Comparison of ENCODE assay signal across 9 cellular contexts in the genomic region with DNA sequence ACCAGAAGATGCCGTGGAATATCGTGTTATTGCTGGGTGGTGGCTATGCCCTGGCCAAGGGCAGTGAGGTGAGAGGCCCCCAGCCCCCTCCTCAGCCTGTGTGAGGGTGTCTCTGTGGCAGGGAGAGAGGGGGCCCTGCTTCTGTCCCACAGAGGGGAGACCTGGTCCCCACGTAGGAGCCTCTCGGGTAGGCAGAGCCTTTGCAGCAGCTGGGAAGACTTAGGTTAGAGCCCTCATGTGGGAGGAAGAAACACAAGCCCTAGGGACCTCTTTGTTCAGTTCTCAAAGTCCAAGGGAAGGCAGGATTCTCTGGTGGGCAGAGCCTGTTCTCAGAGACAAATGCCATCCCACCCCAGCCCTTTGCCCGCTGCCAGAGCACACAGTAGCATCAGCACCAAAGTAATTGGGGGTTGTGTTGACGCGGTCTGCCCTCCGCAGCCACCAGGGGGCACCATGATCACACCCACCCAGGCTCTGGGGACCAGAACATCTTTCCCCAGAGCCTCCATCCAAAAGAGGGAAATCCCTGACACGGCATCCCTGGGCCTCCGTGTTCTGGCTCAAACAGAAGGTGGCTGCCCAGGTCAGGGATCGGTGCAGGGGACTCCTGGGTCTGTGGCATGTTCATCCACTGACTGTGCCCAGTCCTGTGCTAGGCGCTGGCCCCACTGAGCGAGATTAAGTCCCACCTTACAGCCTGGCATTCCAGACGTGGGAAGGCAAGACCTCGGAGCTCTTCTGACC. TPM values are rescaled to one million over a fixed set of nuclear protein-coding genes. Genes with fewer than 3 reads are reported as not detected.
DNase-seq lines count a peak whose midpoint lies in the region; TF ChIP-seq lines count a peak whose summit lies in the region.
"Had no signal": no experiment of that assay in that cellular context is flagged by ENCODE, and none has a peak within 500 bp of the region (broad histone marks: within the 10 kb centered on the region; RNA-seq: fewer than 3 reads in every experiment).

No MANE protein-coding gene starts in this region.

- DNase-seq in NCI-H1436 (lab: John Stamatoyannopoulos, UW) (peak; percentile 67), NCI-H1436 treated with DMSO at 0.1 percent for 48 hours (lab: John Stamatoyannopoulos, UW) (no peak), LNCaP clone FGC (ENCODE audit: low read depth) (no peak), SK-N-DZ (ENCODE audit: low spot score) (peak; percentile 80), glutamatergic neuron (peak; percentile 85), posterior vena cava (ENCODE audit: low spot score) (peak; percentile 93), vagina (ENCODE audit: extremely low spot score in 2 of 2) (no peak)
- peak; percentile 79 for DNase-seq in activated naive CD4-positive, alpha-beta T cell treated with Interleukin-2 at 50 U/mL for 16 hours

- TF ChIP-seq CTCF in LNCaP clone FGC (IDR thresholded peaks at IDR 0.05; ENCODE audit: control insufficient read depth, extremely low read depth, insufficient read depth) (peak; percentile 95), glutamatergic neuron (IDR thresholded peaks at IDR 0.05; ENCODE audit: partially characterized antibody, unreplicated experiment) (peak; percentile 91), vagina (IDR thresholded peaks at IDR 0.05) (peak; percentile 51 to 77 (median 73))

- peaks cover 7% of the 10 kb centered on the region for H3K27me3 Mint-ChIP-seq in glutamatergic neuron (ENCODE audit: unreplicated experiment)

- peaks cover 14% of the 10 kb centered on the region for H3K4me1 ChIP-seq in vagina

- H3K27ac ChIP-seq in vagina, result no peak overlapping the region
- H3K27ac ChIP-seq: skin epidermis had no signal

- H3K27me3 ChIP-seq in vagina, result no peaks in the 10 kb centered on the region

- no peak overlapping the region for H3K27ac Mint-ChIP-seq in glutamatergic neuron (ENCODE audit: unreplicated experiment)

- no peak for TF ChIP-seq POLR2A in vagina (IDR thresholded peaks at IDR 0.05)

- H3K4me3 Mint-ChIP-seq in glutamatergic neuron (ENCODE audit: unreplicated experiment), result no peak overlapping the region

- H3K36me3 Mint-ChIP-seq in glutamatergic neuron (ENCODE audit: unreplicated experiment), result no peaks in the 10 kb centered on the region

- no peaks in the 10 kb centered on the region for H3K4me1 Mint-ChIP-seq in glutamatergic neuron (ENCODE audit: low read depth, unreplicated experiment)

- H3K9me3 Mint-ChIP-seq in glutamatergic neuron (ENCODE audit: unreplicated experiment), result no peaks in the 10 kb centered on the region

- H3K36me3 ChIP-seq in vagina, result no peaks in the 10 kb centered on the region

- no peaks in the 10 kb centered on the region for H3K9me3 ChIP-seq in vagina

- no peak overlapping the region for H3K4me3 ChIP-seq in LNCaP clone FGC (ENCODE audit: low read depth, low read length)
- no peak overlapping the region for H3K4me3 ChIP-seq in vagina
- H3K4me3 ChIP-seq: skin epidermis had no signal

- intact Hi-C loops in posterior vena cava (cut with DNase I), result loop anchor here (5.0 kb wide), 2 partner anchors 43 to 118 kb away; a partner anchor contains a TSS
- intact Hi-C loops in vagina (cut with DNase I), result loop anchor here (10.0 kb wide), 1 partner anchor 120 kb away; a partner anchor contains a TSS

RNA-seq across cellular contexts. Expression of a gene that starts 11.5 kb away (rescaled TPM):
- polyA plus RNA-seq in SK-N-DZ (2014; cell fraction: cytosol; rRNA removed), result not detected in 2 replicates
- not detected in 2 replicates for polyA plus RNA-seq in SK-N-DZ (2014; cell fraction: nucleus; rRNA removed)
- total RNA-seq in glutamatergic neuron (ENCODE audit: unreplicated experiment) (not detected), posterior vena cava (not detected), vagina (3.4 TPM)

RNA-seq across cellular contexts. Expression of a gene that starts 21.2 kb away (rescaled TPM):
- not detected in 2 replicates for polyA plus RNA-seq in SK-N-DZ (2014; cell fraction: cytosol; rRNA removed)
- not detected in 2 replicates for polyA plus RNA-seq in SK-N-DZ (2014; cell fraction: nucleus; rRNA removed)
- total RNA-seq in glutamatergic neuron (ENCODE audit: unreplicated experiment) (not detected), posterior vena cava (under 1 TPM in 1 of 2 donors, not detected in 1; 0.14 TPM), vagina (not detected)

RNA-seq across cellular contexts. Expression of a gene that starts 57.8 kb away (rescaled TPM):
- 41.4 and 42.2 TPM in 2 replicates for polyA plus RNA-seq in SK-N-DZ (2014; cell fraction: cytosol; rRNA removed)
- polyA plus RNA-seq in SK-N-DZ (2014; cell fraction: nucleus; rRNA removed), result 104 and 138 TPM in 2 replicates
- total RNA-seq in glutamatergic neuron (ENCODE audit: unreplicated experiment) (57.2 TPM), posterior vena cava (10 to 100 TPM; 12.9 to 15.6 TPM), vagina (38.1 TPM)

Comparison
In these comparisons a context has a peak if more than half of its experiments do, and no peak if none do; other contexts are left out.
1. DNase-seq: peak in NCI-H1436 (single experiment), SK-N-DZ (single experiment), activated naive CD4-positive, alpha-beta T cell treated with Interleukin-2 at 50 U/mL for 16 hours (single experiment), glutamatergic neuron (single experiment) and posterior vena cava (single experiment); none in NCI-H1436 treated with DMSO at 0.1 percent for 48 hours (single experiment), LNCaP clone FGC (single experiment) and vagina (0 of 2).
2. Peak in every context shown above with its lines, with median percentiles within 50 percentile points of each other: CTCF ChIP-seq.